In genomic region chr9:110521211-110521610, GRCh38 we compare ENCODE assay signal across 15 cellular contexts. TPM values are rescaled to one million over a fixed set of nuclear protein-coding genes. Genes with fewer than 3 reads are reported as not detected.
"Had no signal": no experiment of that assay in that cellular context is flagged by ENCODE, and none has a peak within 500 bp of the region (broad histone marks: within the 10 kb centered on the region; RNA-seq: fewer than 3 reads in every experiment).

No MANE protein-coding gene starts in this region.

- DNase-seq: activated naive CD4-positive, alpha-beta T cell treated with Interleukin-2 at 50 U/mL for 16 hours; aorta; dermis blood vessel endothelial cell; erythroblast; gastrocnemius medialis; heart right ventricle; left cardiac atrium; naive thymus-derived CD4-positive, alpha-beta T cell; stimulated activated CD4-positive, alpha-beta T cell treated with anti-CD3 and anti-CD28 coated beads, Interleukin-2, amount 100 ng/mL, for 48 hours; T1000 had no signal

- ATAC-seq: activated CD4-positive, CD25-positive, alpha-beta regulatory T cell treated with anti-CD3 and anti-CD28 coated beads, Interleukin-2, amount 50 U/mL, for 24 hours; gastrocnemius medialis; heart right ventricle; left cardiac atrium; naive thymus-derived CD4-positive, alpha-beta T cell; stimulated activated memory B cell treated with anti-CD40 and anti-IgM and Interleukin-4, amounts not matched to agents 10 μg/mL and 1 μg/mL and 100 μg/mL, for 72 hours had no signal

RNA-seq across cellular contexts. Expression of gene SVEP1, which starts 58.3 kb away (rescaled TPM):
- total RNA-seq: activated CD8-positive, alpha-beta memory T cell treated with anti-CD3 and anti-CD28 coated beads for 36 hours; activated T-helper 1 cell treated with anti-CD3 and anti-CD28 coated beads, Interleukin-12 subunit alpha, Interleukin-12 subunit beta, Interleukin-2, Interleukin-4 antibody, amounts not matched to agents 30 ng/mL and 10 ng/mL and 1 ng/mL, durations not matched to agents 14 hours and 24 hours and 36 hours; mononuclear cell had no signal
